1 cellular context compared by ENCODE assay signal in genomic region chr1:89022167-89022959, GRCh38.
TF ChIP-seq lines count a peak whose summit lies in the region.

TSS of gene GBP3 (minus strand) at chr1:89022866. CDS start at chr1:89020721, 2,145 bp downstream.

TF ChIP-seq in liver, 16 proteins besides CTCF, POLR2A, EP300 and RAD21 (continued from another document):
- no peak for TF ChIP-seq GABPA (IDR thresholded peaks at IDR 0.05 in 1 of 2, conservative IDR thresholded peaks at IDR 0.05 in 1 of 2)
